In genomic region chr10:80453715-80454525, GRCh38 we compare ENCODE assay signal across 8 cellular contexts. TPM values are rescaled to one million over a fixed set of nuclear protein-coding genes. Genes with fewer than 3 reads are reported as not detected.
A peak's percentile ranks its signal among the peaks of the same experiment; 100 is the strongest.
DNase-seq lines count a peak whose midpoint lies in the region; ATAC-seq, FAIRE-seq and TF ChIP-seq lines count a peak whose summit lies in the region.

Gene TSPAN14, plus strand, starts transcription at chr10:80454310. Its CDS starts 34,924 bp downstream, at chr10:80489234.

- ATAC-seq in HG02973 (IDR thresholded peaks at IDR 0.05; ENCODE audit: unreplicated experiment): peak; percentile 66

- CTCF ChIA-PET in A673 (lab: Charles Lee): interaction anchor here (0.6 to 1.2 kb wide), 2 partner anchors 9 to 52 kb away, joined by 3 to 4 read pairs; no protein-coding TSS in a partner anchor
- CTCF ChIA-PET in activated CD4-positive, alpha-beta memory T cell treated with anti-CD3 and anti-CD28 coated beads for 36 hours (lab: Charles Lee): interaction anchor here (1.4 to 36.2 kb wide), 3 partner anchors 9 to 76 kb away, joined by 6 to 1168 read pairs (median 6); no protein-coding TSS in a partner anchor

- H3K27ac ChIP-seq in A673 (ENCODE audit: low read depth, low read length, poor library complexity, severe bottlenecking): peak within 1 kb of the TSS; percentile 95

- H3K27me3 ChIP-seq in A673 (replicated peaks; ENCODE audit: insufficient read depth, low read depth, low read length, poor library complexity): no peaks in the 10 kb centered on the region

- TF ChIP-seq CTCF in A673 (conservative IDR thresholded peaks at IDR 0.05; ENCODE audit: low read depth, low read length): no peak
- no peak for TF ChIP-seq CTCF in lower leg skin (IDR thresholded peaks at IDR 0.05)

- no peaks in the 10 kb centered on the region for H3K9me3 Mint-ChIP-seq in activated CD4-positive, alpha-beta memory T cell treated with anti-CD3 and anti-CD28 coated beads for 36 hours

- BruUV-seq in A673 (replicated peaks; lab: Mats Ljungman, UMichigan): no TSS peak

- 0 to 1% methylated on average over 20 to 54 of the region's 107 CpGs for WGBS in lower leg skin, 2 donors

- intact Hi-C loops in A673 (cut with micrococcal nuclease; ENCODE audit: unreplicated experiment) (no loop called here), lower leg skin (cut with DNase I; ENCODE audit: low total_unique reads) (no loop called here)
- intact Hi-C loops in activated CD4-positive, alpha-beta memory T cell treated with anti-CD3 and anti-CD28 coated beads for 36 hours (cut with micrococcal nuclease): loop anchor here (1.0 kb wide), 1 partner anchor 47 kb away; no protein-coding TSS in a partner anchor

- H3K4me1 Mint-ChIP-seq in activated CD4-positive, alpha-beta memory T cell treated with anti-CD3 and anti-CD28 coated beads for 36 hours (ENCODE audit: low read depth): peaks cover 46% of the 10 kb centered on the region

- no peak for FAIRE-seq in GM18507 (lab: Jason Lieb, UNC)

- no peaks in the 10 kb centered on the region for H3K9me3 ChIP-seq in A673 (ENCODE audit: low read depth, low read length, poor library complexity, severe bottlenecking)

- TF ChIP-seq POLR2A in lower leg skin (IDR thresholded peaks at IDR 0.05): no peak

- peak within 1 kb of the TSS; percentile 97 for H3K27ac Mint-ChIP-seq in activated CD4-positive, alpha-beta memory T cell treated with anti-CD3 and anti-CD28 coated beads for 36 hours

- H3K36me3 ChIP-seq in A673 (ENCODE audit: insufficient read depth, low read length, poor library complexity, severe bottlenecking): no peaks in the 10 kb centered on the region

- peaks cover 17% of the 10 kb centered on the region for H3K4me1 ChIP-seq in A673 (ENCODE audit: insufficient read depth, low read length, poor library complexity, severe bottlenecking)

- peak within 1 kb of the TSS; percentile 98 for H3K4me3 ChIP-seq in A673 (ENCODE audit: low read depth, low read length, poor library complexity, severe bottlenecking)
- H3K4me3 ChIP-seq in lower leg skin (ENCODE audit: low read depth, poor library complexity, severe bottlenecking): peak within 1 kb of the TSS; percentile 89

- DNase-seq in A673 (ENCODE audit: low spot score) (peak; percentile 78), GM18507 (ENCODE audit: extremely low spot score, insufficient read length, low read depth) (peak; percentile 69), NCI-H510A (lab: John Stamatoyannopoulos, UW) (peak; percentile 80), ecto neural progenitor cell (ENCODE audit: low spot score) (peak; percentile 88), lower leg skin (ENCODE audit: low spot score in 2 of 2) (peak; percentile 75 to 96)
- peak; percentile 81 for DNase-seq in activated CD4-positive, alpha-beta memory T cell treated with anti-CD3 and anti-CD28 coated beads for 36 hours
- DNase-seq in stimulated activated CD4-positive, alpha-beta T cell treated with anti-CD3 and anti-CD28 coated beads, Interleukin-4, amount 100 ng/mL, for 48 hours (ENCODE audit: low read depth in 2 of 2): peak; percentile 55 to 72

- peak within 1 kb of the TSS; percentile 91 for H3K4me3 Mint-ChIP-seq in activated CD4-positive, alpha-beta memory T cell treated with anti-CD3 and anti-CD28 coated beads for 36 hours

- no peaks in the 10 kb centered on the region for H3K27me3 Mint-ChIP-seq in activated CD4-positive, alpha-beta memory T cell treated with anti-CD3 and anti-CD28 coated beads for 36 hours

- POLR2A ChIA-PET in A673 (lab: Charles Lee; ENCODE audit: low non-redundant PET): no interaction called here
- POLR2A ChIA-PET in activated CD4-positive, alpha-beta memory T cell treated with anti-CD3 and anti-CD28 coated beads for 36 hours (lab: Charles Lee): interaction anchor here (1.0 to 5.1 kb wide), 5 partner anchors 9 to 52 kb away, joined by 3 to 23 read pairs (median 4); no protein-coding TSS in a partner anchor

- H3K36me3 Mint-ChIP-seq in activated CD4-positive, alpha-beta memory T cell treated with anti-CD3 and anti-CD28 coated beads for 36 hours: peaks cover 13% of the 10 kb centered on the region

RNA-seq across cellular contexts. Expression of gene TSPAN14, which starts in this region (rescaled TPM):
- total RNA-seq in A673 (2021): 50.4 and 55.8 TPM in 2 replicates
- total RNA-seq in activated CD4-positive, alpha-beta memory T cell treated with anti-CD3 and anti-CD28 coated beads for 36 hours: 10 to 100 TPM; 48.9 to 51.8 TPM
- total RNA-seq in lower leg skin: 100 to 1,000 TPM; 103 to 168 (median 131) TPM

Comparison
In these comparisons a context has a peak if more than half of its experiments do, and no peak if none do; other contexts are left out.
1. Peak in every context shown above with its lines: DNase-seq, ATAC-seq, H3K4me3 ChIP-seq and H3K27ac ChIP-seq.